8 cellular contexts compared by ENCODE assay signal in genomic region chr3:112561085-112561692, GRCh38. TPM values are rescaled to one million over a fixed set of nuclear protein-coding genes. Genes with fewer than 3 reads are reported as not detected.
DNase-seq lines count a peak whose midpoint lies in the region; ATAC-seq and TF ChIP-seq lines count a peak whose summit lies in the region.

No MANE protein-coding gene starts in this region.

- POLR2A ChIA-PET in activated CD8-positive, alpha-beta T cell treated with anti-CD3 and anti-CD28 coated beads, Interleukin-2, amount 10 ng/mL, durations not matched to agents 7 days and 5 days (lab: Charles Lee): interaction anchor here (0.7 to 1.9 kb wide), 10 partner anchors 9 to 458 kb away, joined by 3 to 6 read pairs (median 3); partner anchors contain the start of gene CD200

- DNase-seq in NCI-H748 (lab: John Stamatoyannopoulos, UW; ENCODE audit: unreplicated experiment) (peak; percentile 72), endothelial cell (ENCODE audit: low spot score) (peak; percentile 71)
- peak; percentile 87 for DNase-seq in activated CD8-positive, alpha-beta T cell treated with anti-CD3 and anti-CD28 coated beads, Interleukin-2, amount 10 ng/mL, durations not matched to agents 7 days and 5 days
- peak; percentile 59 to 72 for DNase-seq in stimulated activated CD8-positive, alpha-beta memory T cell treated with anti-CD3 and anti-CD28 coated beads, Interleukin-2, amount 100 ng/mL, for 48 hours (ENCODE audit: low read depth in 2 of 2)

- H3K9me3 Mint-ChIP-seq in activated CD8-positive, alpha-beta T cell treated with anti-CD3 and anti-CD28 coated beads, Interleukin-2, amount 10 ng/mL, durations not matched to agents 7 days and 5 days (ENCODE audit: insufficient read depth): no peaks in the 10 kb centered on the region
- no peaks in the 10 kb centered on the region for H3K9me3 Mint-ChIP-seq in endothelial cell (ENCODE audit: unreplicated experiment)

- no peaks in the 10 kb centered on the region for H3K27me3 ChIP-seq in mononuclear cell (ENCODE audit: insufficient read depth, low read length)

- CTCF ChIA-PET in activated CD8-positive, alpha-beta T cell treated with anti-CD3 and anti-CD28 coated beads, Interleukin-2, amount 10 ng/mL, durations not matched to agents 7 days and 5 days (lab: Charles Lee): interaction anchor here (0.9 to 1.0 kb wide), 3 partner anchors 40 to 449 kb away, joined by 3 read pairs; no protein-coding TSS in a partner anchor

- ATAC-seq in GM19043 (IDR thresholded peaks at IDR 0.05; ENCODE audit: low read depth, unreplicated experiment) (peak; percentile 29), HG03354 (IDR thresholded peaks at IDR 0.05; ENCODE audit: poor library complexity, severe bottlenecking, unreplicated experiment) (peak; percentile 47)
- ATAC-seq in activated CD8-positive, alpha-beta T cell treated with anti-CD3 and anti-CD28 coated beads, Interleukin-2, amount 10 ng/mL, durations not matched to agents 7 days and 5 days: peak; percentile 64

- no peaks in the 10 kb centered on the region for H3K9me3 ChIP-seq in mononuclear cell (ENCODE audit: low read depth, low read length)

- peak overlapping the region; percentile 78 for H3K27ac ChIP-seq in C4-2B

- peaks cover 29% of the 10 kb centered on the region for H3K4me1 Mint-ChIP-seq in activated CD8-positive, alpha-beta T cell treated with anti-CD3 and anti-CD28 coated beads, Interleukin-2, amount 10 ng/mL, durations not matched to agents 7 days and 5 days (ENCODE audit: low read depth)
- H3K4me1 Mint-ChIP-seq in endothelial cell (ENCODE audit: unreplicated experiment): peaks cover 19% of the 10 kb centered on the region

- H3K4me1 ChIP-seq in mononuclear cell (ENCODE audit: insufficient read depth, low read length): peaks cover 33% of the 10 kb centered on the region

- H3K36me3 Mint-ChIP-seq in activated CD8-positive, alpha-beta T cell treated with anti-CD3 and anti-CD28 coated beads, Interleukin-2, amount 10 ng/mL, durations not matched to agents 7 days and 5 days (ENCODE audit: low read depth): peaks cover 29% of the 10 kb centered on the region
- peaks cover 10% of the 10 kb centered on the region for H3K36me3 Mint-ChIP-seq in endothelial cell (ENCODE audit: low read depth, unreplicated experiment)

- H3K4me3 ChIP-seq in mononuclear cell (ENCODE audit: low read length): peak overlapping the region; percentile 97

- peak overlapping the region; percentile 97 for H3K27ac Mint-ChIP-seq in activated CD8-positive, alpha-beta T cell treated with anti-CD3 and anti-CD28 coated beads, Interleukin-2, amount 10 ng/mL, durations not matched to agents 7 days and 5 days
- peak overlapping the region; percentile 94 for H3K27ac Mint-ChIP-seq in endothelial cell (ENCODE audit: unreplicated experiment)

- peak overlapping the region; percentile 94 for H3K4me3 Mint-ChIP-seq in activated CD8-positive, alpha-beta T cell treated with anti-CD3 and anti-CD28 coated beads, Interleukin-2, amount 10 ng/mL, durations not matched to agents 7 days and 5 days
- peak overlapping the region; percentile 97 for H3K4me3 Mint-ChIP-seq in endothelial cell (ENCODE audit: unreplicated experiment)

- H3K27me3 Mint-ChIP-seq in activated CD8-positive, alpha-beta T cell treated with anti-CD3 and anti-CD28 coated beads, Interleukin-2, amount 10 ng/mL, durations not matched to agents 7 days and 5 days (ENCODE audit: low read depth): no peaks in the 10 kb centered on the region
- peaks cover 9% of the 10 kb centered on the region for H3K27me3 Mint-ChIP-seq in endothelial cell (ENCODE audit: unreplicated experiment)

- TF ChIP-seq CTCF in C4-2B (conservative IDR thresholded peaks at IDR 0.05) (no peak), endothelial cell (IDR thresholded peaks at IDR 0.05; ENCODE audit: unreplicated experiment) (no peak)

RNA-seq across cellular contexts. Expression of gene ATG3, which starts 0.6 kb away (rescaled TPM):
- total RNA-seq in activated CD8-positive, alpha-beta T cell treated with anti-CD3 and anti-CD28 coated beads, Interleukin-2, amount 10 ng/mL, durations not matched to agents 7 days and 5 days: 10 to 100 TPM; 74.6 to 76.2 TPM
- 46.3 TPM for total RNA-seq in endothelial cell (ENCODE audit: unreplicated experiment)
- total RNA-seq in mononuclear cell: 79.8 TPM

RNA-seq across cellular contexts. Expression of gene SLC35A5, which starts 0.7 kb away (rescaled TPM):
- total RNA-seq in activated CD8-positive, alpha-beta T cell treated with anti-CD3 and anti-CD28 coated beads, Interleukin-2, amount 10 ng/mL, durations not matched to agents 7 days and 5 days: 10 to 100 TPM; 20.5 to 21.0 TPM
- total RNA-seq in endothelial cell (ENCODE audit: unreplicated experiment): 30.0 TPM
- total RNA-seq in mononuclear cell: 13.7 TPM

Comparison
In these comparisons a context has a peak if more than half of its experiments do, and no peak if none do; other contexts are left out.
1. Peak in every context shown above with its lines: DNase-seq, ATAC-seq, H3K4me3 ChIP-seq and H3K27ac ChIP-seq.